ENCODE assay signal across 6 cellular contexts in genomic region chr10:86853582-86853981, GRCh38.
A peak's percentile ranks its signal among the peaks of the same experiment; 100 is the strongest.
DNase-seq lines count a peak whose midpoint lies in the region; ATAC-seq, FAIRE-seq and TF ChIP-seq lines count a peak whose summit lies in the region.
"Not testable (repeated sequence)": the region's sequence is repeated elsewhere in the genome, so short reads cannot be mapped to it uniquely, and the experiment has no call there.

No MANE protein-coding gene starts in this region.

- H3K18ac ChIP-seq in H1 (ENCODE audit: extremely low read depth, low read length): not testable (repeated sequence)

- not testable (repeated sequence) for TF ChIP-seq POLR2A in H1 (IDR thresholded peaks at IDR 0.05; ENCODE audit: control extremely low read depth in 1 of 2, low read depth in 2 of 2, low read length in 2 of 2)

- TF ChIP-seq EP300 in H1 (IDR thresholded peaks at IDR 0.05; ENCODE audit: borderline replicate concordance in 1 of 2, low read depth in 2 of 2, low read length in 2 of 2): not testable (repeated sequence)

- not testable (repeated sequence) for H3K27me3 Mint-ChIP-seq in GM23338 (ENCODE audit: insufficient read depth, low read depth, poor library complexity); endothelial cell (ENCODE audit: unreplicated experiment)

- not testable (repeated sequence) for TF ChIP-seq CTCF in GM23338 (conservative IDR thresholded peaks at IDR 0.05; ENCODE audit: low read depth in 2 of 2); H1 (IDR thresholded peaks at IDR 0.05; ENCODE audit: control extremely low read depth in 1 of 3, insufficient read depth in 1 of 3, low read depth in 1 of 3, low read length in 3 of 3); endothelial cell (IDR thresholded peaks at IDR 0.05; ENCODE audit: unreplicated experiment)

- H4K5ac ChIP-seq in H1 (ENCODE audit: insufficient read length, low read depth, low read length): peak overlapping the region; percentile 97

- H3K79me2 ChIP-seq in GM23338 (replicated peaks; ENCODE audit: insufficient read depth): peaks cover 52% of the 10 kb centered on the region
- peaks cover 0 to 41% of the 10 kb centered on the region in 2 experiments; a peak in 2 of 4 replicates for H3K79me2 ChIP-seq in H1 (ENCODE audit: control insufficient read depth in 1 of 2, insufficient read depth in 2 of 2, low read length in 2 of 2)

- H3K23me2 ChIP-seq in H1 (ENCODE audit: low read depth, low read length): not testable (repeated sequence)

- H3K4me1 Mint-ChIP-seq in GM23338: peaks cover 68% of the 10 kb centered on the region
- not testable (repeated sequence) for H3K4me1 Mint-ChIP-seq in endothelial cell (ENCODE audit: unreplicated experiment)

- not testable (repeated sequence) for H2BK15ac ChIP-seq in H1 (ENCODE audit: low read length)

- not testable (repeated sequence) for H2AFZ ChIP-seq in GM23338; H1 (ENCODE audit: low read length)

- H3K23ac ChIP-seq in H1 (ENCODE audit: insufficient read length): not testable (repeated sequence)

- H3K4me2 ChIP-seq in GM23338 (peak overlapping the region; percentile 59), H1 (ENCODE audit: insufficient read depth in 1 of 2, low read depth in 2 of 2, low read length in 2 of 2) (peak overlapping the region in 1 of 2 experiments; percentile 15; a peak in 1 of 4 replicates)

- H3K27ac Mint-ChIP-seq in GM23338: peak overlapping the region; percentile 96
- H3K27ac Mint-ChIP-seq in endothelial cell (ENCODE audit: unreplicated experiment): not testable (repeated sequence)

- H4K8ac ChIP-seq in H1 (ENCODE audit: extremely low read depth, insufficient read depth, low read length): not testable (repeated sequence)

- not testable (repeated sequence) for H3K9me2 ChIP-seq in GM23338 (ENCODE audit: insufficient read depth)

- H3F3A ChIP-seq in GM23338 (replicated peaks; ENCODE audit: low read depth): not testable (repeated sequence)

- DNase-seq in GM23338 (ENCODE audit: low spot score); H1 (ENCODE audit: low read depth in 1 of 2, low spot score in 2 of 2); endothelial cell (ENCODE audit: low spot score): not testable (repeated sequence)

- H3K4me3 ChIP-seq in GM23338 (peak overlapping the region; percentile 24; the same call in 1 of the 2 replicates), HUES48 (ENCODE audit: low read depth, low read length) (peak overlapping the region; percentile 12), H1 (ENCODE audit: extremely low read depth in 1 of 4, insufficient read depth in 2 of 4, low read depth in 3 of 4, low read length in 4 of 4) (peak overlapping the region in 1 of 4 experiments; percentile 42; a peak in 1 of 8 replicates), iPS-20b (ENCODE audit: low read length) (peak overlapping the region; percentile 31; the same call in 1 of the 2 replicates)
- H3K4me3 ChIP-seq in HUES64 (ENCODE audit: low read length): not testable (repeated sequence)

- not testable (repeated sequence) for H3K36me3 ChIP-seq in GM23338 (ENCODE audit: insufficient read depth)
- H3K36me3 ChIP-seq in HUES48 (ENCODE audit: control insufficient read depth, insufficient read depth, low read length): peaks cover 20% of the 10 kb centered on the region
- peaks cover 36% of the 10 kb centered on the region for H3K36me3 ChIP-seq in HUES64 (ENCODE audit: insufficient read depth, low read length)
- peaks cover 0 to 17% (median 0%) of the 10 kb centered on the region in 4 experiments; a peak in 3 of 8 replicates for H3K36me3 ChIP-seq in H1 (ENCODE audit: control insufficient read depth in 2 of 4, insufficient read depth in 4 of 4, low read length in 3 of 4)
- H3K36me3 ChIP-seq in iPS-20b (ENCODE audit: insufficient read depth, low read depth, low read length): peaks cover 28% of the 10 kb centered on the region

- not testable (repeated sequence) for H3K27me3 ChIP-seq in GM23338 (ENCODE audit: insufficient read depth); HUES48 (ENCODE audit: control insufficient read depth, insufficient read depth, low read length); HUES64 (ENCODE audit: insufficient read depth, low read length); H1 (replicated peaks in 1 of 4; ENCODE audit: control insufficient read depth in 3 of 4, extremely low read depth in 1 of 4, insufficient read depth in 3 of 4, low read length in 3 of 4); iPS-20b (ENCODE audit: insufficient read depth, low read length)

- peak overlapping the region; percentile 47 for H3K4me3 Mint-ChIP-seq in GM23338
- peak overlapping the region; percentile 14 for H3K4me3 Mint-ChIP-seq in endothelial cell (ENCODE audit: unreplicated experiment)

- peak overlapping the region; percentile 97 for H3K27ac ChIP-seq in GM23338 (ENCODE audit: low read depth)
- H3K27ac ChIP-seq in HUES48 (ENCODE audit: low read depth, low read length): peak overlapping the region; percentile 88
- peak overlapping the region; percentile 79; the same call in 1 of the 2 replicates for H3K27ac ChIP-seq in HUES64 (ENCODE audit: low read depth, low read length)
- H3K27ac ChIP-seq in H1 (ENCODE audit: low read depth, low read length): not testable (repeated sequence)
- H3K27ac ChIP-seq in iPS-20b (ENCODE audit: low read length): peak overlapping the region; percentile 54

- not testable (repeated sequence) for H3K79me1 ChIP-seq in H1 (ENCODE audit: low read depth, low read length)

- not testable (repeated sequence) for H2BK5ac ChIP-seq in H1 (ENCODE audit: low read depth, low read length)

- CTCF ChIA-PET in H1 (lab: Charles Lee; ENCODE audit: partially characterized antibody): not testable (repeated sequence)

- not testable (repeated sequence) for H4K91ac ChIP-seq in H1 (replicated peaks; ENCODE audit: insufficient read length, low read length)

- not testable (repeated sequence) for H3K9me3 ChIP-seq in HUES48 (ENCODE audit: control insufficient read depth, insufficient read depth, low read length); HUES64 (ENCODE audit: insufficient read depth, low read depth, low read length); H1 (ENCODE audit: insufficient read depth in 2 of 2, low read depth in 1 of 2, low read length in 1 of 2); iPS-20b (ENCODE audit: insufficient read depth, low read depth, low read length)

- peaks cover 23% of the 10 kb centered on the region for H3K36me3 Mint-ChIP-seq in GM23338 (ENCODE audit: low read depth)
- H3K36me3 Mint-ChIP-seq in endothelial cell (ENCODE audit: low read depth, unreplicated experiment): not testable (repeated sequence)

- H4K20me1 ChIP-seq in GM23338 (replicated peaks; ENCODE audit: insufficient read depth); H1 (replicated peaks in 1 of 2; ENCODE audit: control insufficient read depth in 1 of 2, insufficient read depth in 2 of 2, low read length in 2 of 2): not testable (repeated sequence)

- not testable (repeated sequence) for ATAC-seq in GM23338

- POLR2A ChIA-PET in H1 (lab: Charles Lee; ENCODE audit: partially characterized antibody): interaction anchor here (0.7 to 1.7 kb wide), 3 partner anchors 12 to 30 kb away, joined by 3 read pairs; no protein-coding TSS in a partner anchor

- not testable (repeated sequence) for H3K14ac ChIP-seq in H1 (ENCODE audit: insufficient read length)

- not testable (repeated sequence) for H2AK5ac ChIP-seq in H1 (ENCODE audit: low read depth, low read length)

- H3K9ac ChIP-seq in HUES48 (ENCODE audit: low read depth, low read length) (peak overlapping the region; percentile 35), iPS-20b (ENCODE audit: low read depth, low read length) (peak overlapping the region; percentile 79; the same call in 1 of the 2 replicates)
- H3K9ac ChIP-seq in HUES64 (ENCODE audit: low read depth, low read length); H1 (replicated peaks in 1 of 4; ENCODE audit: extremely low read depth in 1 of 4, low read depth in 3 of 4, low read length in 3 of 4): not testable (repeated sequence)

- WGBS in HUES64: 34% methylated on average over 11 of the region's 12 CpGs
- WGBS in H1 (ENCODE audit: extremely low coverage in 1 of 2, insufficient coverage in 1 of 2, insufficient read length in 1 of 2, insufficient replicate concordance in 2 of 2, low coverage in 1 of 2, low lambda C conversion rate in 2 of 2, missing lambda C conversion rate in 1 of 2), 2 experiments: 14% methylated on average over 12 of the region's 12 CpGs; no CpG with 5 or more reads in 1 of the 2 experiments

- not testable (repeated sequence) for H2BK120ac ChIP-seq in H1 (replicated peaks; ENCODE audit: low read depth, low read length)

- not testable (repeated sequence) for TF ChIP-seq RAD21 in H1 (IDR thresholded peaks at IDR 0.05 in 1 of 2, conservative IDR thresholded peaks at IDR 0.05 in 1 of 2; ENCODE audit: low read depth in 2 of 2, low read length in 2 of 2)

- H3K4me1 ChIP-seq in GM23338 (ENCODE audit: insufficient read depth): peaks cover 69% of the 10 kb centered on the region
- peaks cover 60% of the 10 kb centered on the region for H3K4me1 ChIP-seq in HUES48 (ENCODE audit: control insufficient read depth, insufficient read depth, low read length)
- H3K4me1 ChIP-seq in HUES64 (ENCODE audit: insufficient read depth, low read length): peaks cover 68% of the 10 kb centered on the region
- peaks cover 6 to 22% (median 17%) of the 10 kb centered on the region in 4 experiments; a peak in 5 of 7 replicates for H3K4me1 ChIP-seq in H1 (replicated peaks in 1 of 4; ENCODE audit: control insufficient read depth in 3 of 4, insufficient read depth in 4 of 4, low read length in 3 of 4)
- peaks cover 42% of the 10 kb centered on the region; the same call in 1 of the 2 replicates for H3K4me1 ChIP-seq in iPS-20b (ENCODE audit: insufficient read depth, low read length)

- not testable (repeated sequence) for H2BK20ac ChIP-seq in H1 (ENCODE audit: low read length)

- not testable (repeated sequence) for H3K9me3 Mint-ChIP-seq in GM23338; endothelial cell (ENCODE audit: unreplicated experiment)

- H3K56ac ChIP-seq in H1 (replicated peaks; ENCODE audit: insufficient read length, low read depth, low read length): not testable (repeated sequence)

- not testable (repeated sequence) for FAIRE-seq in H1 (lab: Jason Lieb, UNC)

- not testable (repeated sequence) for H3K4ac ChIP-seq in H1 (replicated peaks; ENCODE audit: insufficient read length, low read depth, low read length)

- not testable (repeated sequence) for H2BK12ac ChIP-seq in H1 (ENCODE audit: low read depth, low read length)
